Comparison of ENCODE assay signal across 20 cellular contexts in genomic region chr13:112617754-112618375, GRCh38.
"Had no signal": no experiment of that assay in that cellular context is flagged by ENCODE, and none has a peak within 500 bp of the region (broad histone marks: within the 10 kb centered on the region; RNA-seq: fewer than 3 reads in every experiment).

No MANE protein-coding gene starts in this region.

- DNase-seq: central memory CD4-positive, alpha-beta T cell; effector memory CD4-positive, alpha-beta T cell; immature natural killer cell; islet precursor cell; left ventricle myocardium superior; lower lobe of right lung; nucleus accumbens; retina; stimulated activated CD4-positive, alpha-beta T cell treated with anti-CD3 and anti-CD28 coated beads, Interleukin-4, amount 100 ng/mL, for 4 hours; stimulated activated naive CD8-positive, alpha-beta T cell treated with anti-CD3 and anti-CD28 coated beads, Interleukin-15, Interleukin-2, amounts not matched to agents 100 U/mL and 50 U/mL, for 24 hours had no signal

- H3K27me3 ChIP-seq: pancreas, vagina had no signal

- H3K4me3 ChIP-seq: lower lobe of right lung, pancreas, smooth muscle cell, thoracic aorta, tibial nerve, vagina had no signal

- H3K9me3 Mint-ChIP-seq: dendritic cell treated with granulocyte-macrophage colony-stimulating factor and Interleukin-4, amounts not matched to agents 40 ng/mL and 50 ng/mL, for 4 days; immature natural killer cell; natural killer cell treated with Interleukin-12 subunit alpha and Interleukin-12 subunit beta and Interleukin-15 and Interleukin-18, amount 100 ng/mL, for 72 hours; neural crest cell; stimulated activated memory B cell treated with anti-CD40 and anti-IgM and Interleukin-4, amounts not matched to agents 10 μg/mL and 1 μg/mL and 100 μg/mL, for 72 hours had no signal

- ATAC-seq: natural killer cell treated with Interleukin-12 subunit alpha and Interleukin-12 subunit beta and Interleukin-15 and Interleukin-18, amount 100 ng/mL, for 72 hours; sciatic nerve; stimulated activated memory B cell treated with anti-CD40 and anti-IgM and Interleukin-4, amounts not matched to agents 10 μg/mL and 1 μg/mL and 100 μg/mL, for 72 hours; stimulated activated naive CD8-positive, alpha-beta T cell treated with anti-CD3 and anti-CD28 coated beads, Interleukin-15, Interleukin-2, amounts not matched to agents 100 U/mL and 50 U/mL, for 24 hours had no signal

- H3K27ac Mint-ChIP-seq: dendritic cell treated with granulocyte-macrophage colony-stimulating factor and Interleukin-4, amounts not matched to agents 40 ng/mL and 50 ng/mL, for 4 days; immature natural killer cell; natural killer cell treated with Interleukin-12 subunit alpha and Interleukin-12 subunit beta and Interleukin-15 and Interleukin-18, amount 100 ng/mL, for 72 hours; stimulated activated memory B cell treated with anti-CD40 and anti-IgM and Interleukin-4, amounts not matched to agents 10 μg/mL and 1 μg/mL and 100 μg/mL, for 72 hours had no signal

- H3K9me3 ChIP-seq: lower lobe of right lung, pancreas, thoracic aorta, tibial nerve, vagina had no signal

- H3K4me3 Mint-ChIP-seq: dendritic cell treated with granulocyte-macrophage colony-stimulating factor and Interleukin-4, amounts not matched to agents 40 ng/mL and 50 ng/mL, for 4 days; immature natural killer cell; natural killer cell treated with Interleukin-12 subunit alpha and Interleukin-12 subunit beta and Interleukin-15 and Interleukin-18, amount 100 ng/mL, for 72 hours; neural crest cell; stimulated activated memory B cell treated with anti-CD40 and anti-IgM and Interleukin-4, amounts not matched to agents 10 μg/mL and 1 μg/mL and 100 μg/mL, for 72 hours had no signal

- H3K27ac ChIP-seq: lower lobe of right lung, pancreas, thoracic aorta, tibial nerve, vagina had no signal

- H3K36me3 ChIP-seq: lower lobe of right lung, pancreas, thoracic aorta, tibial nerve, vagina had no signal

- H3K4me1 Mint-ChIP-seq: immature natural killer cell had no signal

- H3K36me3 Mint-ChIP-seq: immature natural killer cell; natural killer cell treated with Interleukin-12 subunit alpha and Interleukin-12 subunit beta and Interleukin-15 and Interleukin-18, amount 100 ng/mL, for 72 hours; stimulated activated memory B cell treated with anti-CD40 and anti-IgM and Interleukin-4, amounts not matched to agents 10 μg/mL and 1 μg/mL and 100 μg/mL, for 72 hours had no signal

- H3K4me1 ChIP-seq: lower lobe of right lung, pancreas, tibial nerve had no signal
